ENCODE assay signal across 12 cellular contexts in genomic region chr5:56460681-56461191, GRCh38.
DNase-seq lines count a peak whose midpoint lies in the region; ATAC-seq, FAIRE-seq and TF ChIP-seq lines count a peak whose summit lies in the region.
"Had no signal": no experiment of that assay in that cellular context is flagged by ENCODE, and none has a peak within 500 bp of the region (broad histone marks: within the 10 kb centered on the region; RNA-seq: fewer than 3 reads in every experiment).

No MANE protein-coding gene starts in this region.

- H2AK5ac ChIP-seq in mesenchymal stem cell (ENCODE audit: low read length, severe bottlenecking) = peak overlapping the region; percentile 52

- H4K8ac ChIP-seq in mesenchymal stem cell (ENCODE audit: low read length) = no peak overlapping the region

- no peaks in the 10 kb centered on the region for H3K36me3 ChIP-seq in ascending aorta
- no peaks in the 10 kb centered on the region for H3K36me3 ChIP-seq in mesenchymal stem cell (ENCODE audit: control insufficient read depth in 1 of 2, insufficient read depth in 2 of 2, low read depth in 1 of 2, low read length in 2 of 2)
- no peaks in the 10 kb centered on the region for H3K36me3 ChIP-seq in A673 (ENCODE audit: insufficient read depth, low read length, poor library complexity, severe bottlenecking)
- H3K36me3 ChIP-seq in upper lobe of right lung = no peaks in the 10 kb centered on the region
- H3K36me3 ChIP-seq: upper lobe of left lung had no signal

- no peak overlapping the region for H3K9ac ChIP-seq in mesenchymal stem cell (ENCODE audit: low read length)

- H3K4me1 ChIP-seq in ascending aorta (peaks cover 13 to 24% of the 10 kb centered on the region in 2 donors), mesenchymal stem cell (ENCODE audit: control insufficient read depth, insufficient read depth, low read depth, low read length) (peaks cover 5% of the 10 kb centered on the region), A673 (ENCODE audit: insufficient read depth, low read length, poor library complexity, severe bottlenecking) (no peaks in the 10 kb centered on the region), upper lobe of right lung (peaks cover 9% of the 10 kb centered on the region)

- H2BK12ac ChIP-seq in mesenchymal stem cell (ENCODE audit: low read length in 2 of 2) = no peak overlapping the region

- H3K9me3 ChIP-seq in ascending aorta (no peaks in the 10 kb centered on the region), mesenchymal stem cell (ENCODE audit: control insufficient read depth, low read length) (no peaks in the 10 kb centered on the region), A673 (ENCODE audit: low read depth, low read length, poor library complexity, severe bottlenecking) (no peaks in the 10 kb centered on the region), upper lobe of right lung (no peaks in the 10 kb centered on the region)
- H3K9me3 ChIP-seq: upper lobe of left lung had no signal

- H3K27me3 ChIP-seq in ascending aorta (no peaks in the 10 kb centered on the region), mesenchymal stem cell (ENCODE audit: control insufficient read depth in 1 of 2, insufficient read depth in 1 of 2, low read length in 2 of 2) (no peaks in the 10 kb centered on the region), A673 (replicated peaks; ENCODE audit: insufficient read depth, low read depth, low read length, poor library complexity) (no peaks in the 10 kb centered on the region), upper lobe of right lung (no peaks in the 10 kb centered on the region)
- H3K27me3 ChIP-seq: upper lobe of left lung had no signal

- no peak for ATAC-seq in upper lobe of right lung
- ATAC-seq: activated CD4-positive, CD25-positive, alpha-beta regulatory T cell treated with anti-CD3 and anti-CD28 coated beads, Interleukin-2, amount 50 U/mL, for 24 hours had no signal

- H2AFZ ChIP-seq in mesenchymal stem cell (ENCODE audit: low read depth, low read length) = no peak overlapping the region

- POLR2A ChIA-PET in A673 (lab: Charles Lee; ENCODE audit: low non-redundant PET) = no interaction called here

- no peak overlapping the region for H2BK120ac ChIP-seq in mesenchymal stem cell (ENCODE audit: low read depth, low read length)

- H2BK5ac ChIP-seq in mesenchymal stem cell (ENCODE audit: low read depth, low read length, poor library complexity, severe bottlenecking) = no peak overlapping the region

- BruUV-seq in A673 (replicated peaks; lab: Mats Ljungman, UMichigan) = no TSS peak

- no peak overlapping the region for H2BK15ac ChIP-seq in mesenchymal stem cell (ENCODE audit: low read depth, poor library complexity, severe bottlenecking)

- no peak for TF ChIP-seq POLR2A in GM12892 (IDR thresholded peaks at IDR 0.05; ENCODE audit: low read depth, low read length)

- CTCF ChIA-PET in A673 (lab: Charles Lee) = no interaction called here

- no peak overlapping the region for H3K18ac ChIP-seq in mesenchymal stem cell (ENCODE audit: low read depth in 1 of 2, low read length in 2 of 2)

- H3K27ac ChIP-seq in 22Rv1 = peak overlapping the region; percentile 38
- peak overlapping the region; percentile 53 to 94 for H3K27ac ChIP-seq in ascending aorta
- H3K27ac ChIP-seq in mesenchymal stem cell (ENCODE audit: low read length, poor library complexity, severe bottlenecking) = no peak overlapping the region
- H3K27ac ChIP-seq in A673 (ENCODE audit: low read depth, low read length, poor library complexity, severe bottlenecking) = no peak overlapping the region
- H3K27ac ChIP-seq in upper lobe of right lung = no peak overlapping the region
- H3K27ac ChIP-seq: upper lobe of left lung had no signal

- intact Hi-C loops in ascending aorta (cut with DNase I) (no loop called here), A673 (cut with micrococcal nuclease; ENCODE audit: unreplicated experiment) (no loop called here), upper lobe of right lung (cut with DNase I) (no loop called here)

- H3K4me2 ChIP-seq in mesenchymal stem cell (ENCODE audit: low read length, poor library complexity, severe bottlenecking) = no peak overlapping the region

- WGBS in mesenchymal stem cell = 86% methylated on average over 5 of the region's 5 CpGs

- H3K23ac ChIP-seq in mesenchymal stem cell (ENCODE audit: low read length in 2 of 2) = no peak overlapping the region

- H3K14ac ChIP-seq in mesenchymal stem cell (ENCODE audit: low read length in 2 of 2) = no peak overlapping the region

- H3K4me3 ChIP-seq in ascending aorta = no peak overlapping the region
- no peak overlapping the region for H3K4me3 ChIP-seq in mesenchymal stem cell (ENCODE audit: insufficient read depth in 1 of 2, low read depth in 1 of 2, low read length in 2 of 2)
- no peak overlapping the region for H3K4me3 ChIP-seq in A673 (ENCODE audit: low read depth, low read length, poor library complexity, severe bottlenecking)
- no peak overlapping the region for H3K4me3 ChIP-seq in upper lobe of right lung
- H3K4me3 ChIP-seq: upper lobe of left lung had no signal

- TF ChIP-seq CTCF in 22Rv1 (IDR thresholded peaks at IDR 0.05) (no peak), ascending aorta (IDR thresholded peaks at IDR 0.05) (no peak), A673 (conservative IDR thresholded peaks at IDR 0.05; ENCODE audit: low read depth, low read length) (no peak), upper lobe of right lung (IDR thresholded peaks at IDR 0.05) (no peak)

- no peaks in the 10 kb centered on the region for H3K79me1 ChIP-seq in mesenchymal stem cell (replicated peaks; ENCODE audit: low read length, poor library complexity, severe bottlenecking)

- peak; percentile 53 for FAIRE-seq in GM12892 (lab: Jason Lieb, UNC)

- no peak overlapping the region for H3K4ac ChIP-seq in mesenchymal stem cell (ENCODE audit: low read depth in 1 of 2, low read length in 2 of 2)

- DNase-seq in GM12892 (ENCODE audit: insufficient read length) (no peak), ascending aorta (ENCODE audit: low spot score in 2 of 2) (no peak), mesenchymal stem cell (no peak), A673 (ENCODE audit: low spot score) (no peak), upper lobe of right lung (no peak), ecto neural progenitor cell (ENCODE audit: low spot score) (no peak), NOMO-1 (lab: John Stamatoyannopoulos, UW; ENCODE audit: unreplicated experiment in 2 of 2) (no peak)
- DNase-seq: effector CD8-positive, alpha-beta T cell; stimulated activated naive CD4-positive, alpha-beta T cell; upper lobe of left lung had no signal

- no peak overlapping the region for H4K91ac ChIP-seq in mesenchymal stem cell (ENCODE audit: low read length)

Comparison
In these comparisons a context has a peak if more than half of its experiments do, and no peak if none do; other contexts are left out.
1. H3K27ac ChIP-seq: peak in 22Rv1 (single experiment) and ascending aorta (2 of 2); none in mesenchymal stem cell (single experiment), A673 (single experiment) and upper lobe of right lung (single experiment).